17 cellular contexts compared by ENCODE assay signal in genomic region chr22:21778705-21779363, GRCh38. TPM values are rescaled to one million over a fixed set of nuclear protein-coding genes. Genes with fewer than 3 reads are reported as not detected.
DNase-seq lines count a peak whose midpoint lies in the region; ATAC-seq and TF ChIP-seq lines count a peak whose summit lies in the region.
"Had no signal": no experiment of that assay in that cellular context is flagged by ENCODE, and none has a peak within 500 bp of the region (broad histone marks: within the 10 kb centered on the region; RNA-seq: fewer than 3 reads in every experiment).

No MANE protein-coding gene starts in this region.

- no peak overlapping the region for H3K4me3 Mint-ChIP-seq in activated CD8-positive, alpha-beta memory T cell treated with anti-CD3 and anti-CD28 coated beads, Interleukin-2, amount 10 ng/mL, durations not matched to agents 7 days and 5 days
- H3K4me3 Mint-ChIP-seq: activated naive CD8-positive, alpha-beta T cell; T-helper 2 cell treated with Interferon-gamma antibody and Interleukin-4, amounts not matched to agents 5 μg/mL and 100 μg/mL, for 36 hours had no signal

- no peak overlapping the region for H3K27ac Mint-ChIP-seq in activated CD8-positive, alpha-beta memory T cell treated with anti-CD3 and anti-CD28 coated beads, Interleukin-2, amount 10 ng/mL, durations not matched to agents 7 days and 5 days
- H3K27ac Mint-ChIP-seq: activated naive CD8-positive, alpha-beta T cell; T-helper 2 cell treated with Interferon-gamma antibody and Interleukin-4, amounts not matched to agents 5 μg/mL and 100 μg/mL, for 36 hours had no signal

- H3K27ac ChIP-seq in testis (no peak overlapping the region), ascending aorta (no peak overlapping the region), transverse colon (no peak overlapping the region)
- H3K27ac ChIP-seq: A549, thyroid gland had no signal

- TF ChIP-seq POLR2A in testis (IDR thresholded peaks at IDR 0.05), result no peak
- no peak for TF ChIP-seq POLR2A in transverse colon (IDR thresholded peaks at IDR 0.05)

- no peaks in the 10 kb centered on the region for H3K9me3 Mint-ChIP-seq in activated CD8-positive, alpha-beta memory T cell treated with anti-CD3 and anti-CD28 coated beads, Interleukin-2, amount 10 ng/mL, durations not matched to agents 7 days and 5 days (ENCODE audit: low read depth)
- H3K9me3 Mint-ChIP-seq: T-helper 2 cell treated with Interferon-gamma antibody and Interleukin-4, amounts not matched to agents 5 μg/mL and 100 μg/mL, for 36 hours had no signal

- CTCF ChIA-PET in activated CD8-positive, alpha-beta memory T cell treated with anti-CD3 and anti-CD28 coated beads, Interleukin-2, amount 10 ng/mL, durations not matched to agents 7 days and 5 days (lab: Charles Lee), result interaction anchor here (0.9 to 2.3 kb wide), 2 partner anchors 8 to 159 kb away, joined by 3 to 6 read pairs; no protein-coding TSS in a partner anchor

- H3K9me3 ChIP-seq in testis (no peaks in the 10 kb centered on the region), ascending aorta (no peaks in the 10 kb centered on the region), transverse colon (no peaks in the 10 kb centered on the region)
- H3K9me3 ChIP-seq: A549, mucosa of descending colon, thyroid gland had no signal

- peaks cover 32% of the 10 kb centered on the region for H3K36me3 Mint-ChIP-seq in activated CD8-positive, alpha-beta memory T cell treated with anti-CD3 and anti-CD28 coated beads, Interleukin-2, amount 10 ng/mL, durations not matched to agents 7 days and 5 days

- H3K36me3 ChIP-seq in testis (ENCODE audit: low read depth, missing control alignments) (no peaks in the 10 kb centered on the region), ascending aorta (peaks cover 21 to 30% of the 10 kb centered on the region in 2 donors), transverse colon (peaks cover 0 to 22% (median 3%) of the 10 kb centered on the region in 4 donors)

- H3K4me3 ChIP-seq in testis (no peak overlapping the region), ascending aorta (no peak overlapping the region), transverse colon (no peak overlapping the region)
- H3K4me3 ChIP-seq: A549, mucosa of descending colon, thyroid gland had no signal

- H3K27me3 Mint-ChIP-seq in activated CD8-positive, alpha-beta memory T cell treated with anti-CD3 and anti-CD28 coated beads, Interleukin-2, amount 10 ng/mL, durations not matched to agents 7 days and 5 days, result no peaks in the 10 kb centered on the region
- H3K27me3 Mint-ChIP-seq: activated naive CD8-positive, alpha-beta T cell had no signal

- intact Hi-C loops in testis (cut with DNase I; ENCODE audit: low total_unique reads), result loop anchor here (10.0 kb wide), 1 partner anchor 156 kb away; no protein-coding TSS in a partner anchor
- intact Hi-C loops in ascending aorta (cut with DNase I), result loop anchor here (10.0 kb wide), 1 partner anchor 156 kb away; no protein-coding TSS in a partner anchor
- intact Hi-C loops in transverse colon (cut with DNase I; ENCODE audit: low total_unique reads), result no loop called here

- H3K4me1 Mint-ChIP-seq in activated CD8-positive, alpha-beta memory T cell treated with anti-CD3 and anti-CD28 coated beads, Interleukin-2, amount 10 ng/mL, durations not matched to agents 7 days and 5 days, result peaks cover 23% of the 10 kb centered on the region

- WGBS in testis, 2 donors, result 90 to 92% methylated on average over 4 of the region's 4 CpGs
- WGBS in transverse colon (ENCODE audit: low coverage in 1 of 2), 2 donors, result 95 to 96% methylated on average over 4 of the region's 4 CpGs

- H3K27me3 ChIP-seq in testis (no peaks in the 10 kb centered on the region), ascending aorta (no peaks in the 10 kb centered on the region), transverse colon (no peaks in the 10 kb centered on the region)
- H3K27me3 ChIP-seq: thyroid gland had no signal

- peak; percentile 43 for DNase-seq in activated CD8-positive, alpha-beta memory T cell treated with anti-CD3 and anti-CD28 coated beads, Interleukin-2, amount 50 U/mL, for 48 hours
- DNase-seq in activated CD8-positive, alpha-beta memory T cell treated with anti-CD3 and anti-CD28 coated beads, Interleukin-2, amount 10 ng/mL, durations not matched to agents 7 days and 5 days, result no peak
- DNase-seq in amniotic epithelial cell (ENCODE audit: low read depth) (peak; percentile 91), hepatic stellate cell (ENCODE audit: low spot score) (peak; percentile 80), testis (peak; percentile 13), ascending aorta (ENCODE audit: low spot score in 2 of 2) (no peak), HuH-7 (ENCODE audit: low spot score) (no peak), transverse colon (no peak)
- DNase-seq: activated CD8-positive, alpha-beta memory T cell treated with anti-CD3 and anti-CD28 coated beads for 24 hours; DMS79 treated with DMSO at 0.1 percent for 48 hours; effector CD8-positive, alpha-beta T cell; Kasumi-1; mucosa of descending colon; thyroid gland had no signal

- TF ChIP-seq EP300 in transverse colon (IDR thresholded peaks at IDR 0.05; ENCODE audit: low read depth), result no peak

- H3K4me1 ChIP-seq in testis (peaks cover 4% of the 10 kb centered on the region), ascending aorta (peaks cover 0 to 2% of the 10 kb centered on the region in 2 donors), transverse colon (no peaks in the 10 kb centered on the region)
- H3K4me1 ChIP-seq: A549, thyroid gland had no signal

- no peak for ATAC-seq in activated CD8-positive, alpha-beta memory T cell treated with anti-CD3 and anti-CD28 coated beads, Interleukin-2, amount 10 ng/mL, durations not matched to agents 7 days and 5 days
- ATAC-seq: A549, mucosa of descending colon had no signal

- TF ChIP-seq CTCF in testis (IDR thresholded peaks at IDR 0.05) (no peak), ascending aorta (IDR thresholded peaks at IDR 0.05) (no peak), transverse colon (IDR thresholded peaks at IDR 0.05) (no peak)

- in situ Hi-C loops in transverse colon (cut with MboI; ENCODE audit: low pct_ligation_motif_present in 1 of 4, low pct_unique_long_range_greater_than_20kb in 1 of 4, low sequenced_read_pairs in 3 of 4), result no loop called here

RNA-seq across cellular contexts. Expression of gene YPEL1, which starts 43.2 kb away (rescaled TPM):
- total RNA-seq in activated CD8-positive, alpha-beta memory T cell treated with anti-CD3 and anti-CD28 coated beads, Interleukin-2, amount 10 ng/mL, durations not matched to agents 7 days and 5 days, result 10 to 100 TPM in 1 of 2 experiments, 1 to 10 TPM in 1; 7.2 to 21.6 TPM
- total RNA-seq in testis (100 to 1,000 TPM in 1 of 2 donors, 10 to 100 TPM in 1; 83.6 to 169 TPM), ascending aorta (1.1 TPM), transverse colon (1 to 10 TPM in 3 of 4 donors, not detected in 1; 2.9 to 9.0 (median 4.6) TPM)
- polyA plus RNA-seq in testis (ENCODE audit: insufficient read depth, low read depth, low replicate concordance), result 168 TPM

Comparison
In these comparisons a context has a peak if more than half of its experiments do, and no peak if none do; other contexts are left out.
1. DNase-seq: peak in activated CD8-positive, alpha-beta memory T cell treated with anti-CD3 and anti-CD28 coated beads, Interleukin-2, amount 50 U/mL, for 48 hours (single experiment), amniotic epithelial cell (single experiment), hepatic stellate cell (single experiment) and testis (single experiment); none in activated CD8-positive, alpha-beta memory T cell treated with anti-CD3 and anti-CD28 coated beads, Interleukin-2, amount 10 ng/mL, durations not matched to agents 7 days and 5 days (single experiment), ascending aorta (0 of 2), HuH-7 (single experiment) and transverse colon (single experiment).